ENCODE assay signal across 13 cellular contexts in the genomic region with DNA sequence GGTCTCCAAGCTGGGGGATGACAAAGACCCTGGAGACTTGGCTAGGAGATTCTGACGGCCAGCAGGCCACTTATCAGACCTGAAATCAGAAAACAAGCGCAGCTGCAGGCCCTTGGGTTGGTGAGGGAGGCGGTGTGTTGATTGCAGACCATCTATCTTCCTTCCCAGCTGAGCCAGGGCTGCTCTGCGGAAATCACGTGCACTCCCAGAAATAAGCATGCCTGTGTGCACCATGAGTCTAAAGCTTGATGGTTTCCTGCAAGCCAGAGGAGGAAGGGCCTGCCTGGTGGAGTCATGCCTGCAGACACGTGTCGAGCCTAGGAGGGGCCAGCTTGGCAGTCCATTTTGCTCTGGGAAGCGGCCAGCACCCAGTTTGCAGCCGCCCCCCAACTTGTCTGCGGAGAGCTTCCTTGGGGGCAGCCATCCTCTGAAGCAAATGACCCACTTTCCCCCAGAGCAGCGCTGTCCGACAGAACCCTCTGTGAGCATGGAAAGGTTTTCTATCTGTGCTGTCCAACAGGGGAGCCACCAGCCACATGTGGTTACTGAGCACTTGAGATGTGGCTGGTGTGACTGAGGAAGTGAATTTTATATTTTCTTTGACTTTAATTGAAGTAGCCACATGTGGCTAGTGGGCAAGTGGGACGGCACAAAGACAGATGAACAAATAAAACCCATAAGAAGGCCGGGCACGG.
A peak's percentile ranks its signal among the peaks of the same experiment; 100 is the strongest.
DNase-seq lines count a peak whose midpoint lies in the region; TF ChIP-seq lines count a peak whose summit lies in the region.
"Had no signal": no experiment of that assay in that cellular context is flagged by ENCODE, and none has a peak within 500 bp of the region (broad histone marks: within the 10 kb centered on the region; RNA-seq: fewer than 3 reads in every experiment).

No MANE protein-coding gene starts in this region.

- no peaks in the 10 kb centered on the region for H3K4me1 ChIP-seq in mammary epithelial cell (ENCODE audit: insufficient read depth, low read length)
- H3K4me1 ChIP-seq in Karpas-422 (ENCODE audit: low read length), result no peaks in the 10 kb centered on the region

- no peaks in the 10 kb centered on the region for H3K9me2 ChIP-seq in Karpas-422 (replicated peaks; ENCODE audit: insufficient read depth, low read length)

- H3K79me2 ChIP-seq in mammary epithelial cell (ENCODE audit: insufficient read depth, low read length), result no peaks in the 10 kb centered on the region
- no peaks in the 10 kb centered on the region for H3K79me2 ChIP-seq in Karpas-422 (ENCODE audit: low read length)

- H3K9me3 ChIP-seq in mammary epithelial cell (replicated peaks; ENCODE audit: insufficient read depth, low read length) (peaks cover 9% of the 10 kb centered on the region), Karpas-422 (ENCODE audit: low read length) (no peaks in the 10 kb centered on the region)

- dilution Hi-C loops in mammary epithelial cell (cut with HindIII; ENCODE audit: low sequenced_read_pairs), result loop anchor here (5.0 kb wide), 1 partner anchor 74 kb away; no protein-coding TSS in a partner anchor

- no peaks in the 10 kb centered on the region for H4K20me1 ChIP-seq in mammary epithelial cell (ENCODE audit: insufficient read depth, low read length)
- no peaks in the 10 kb centered on the region for H4K20me1 ChIP-seq in Karpas-422 (ENCODE audit: insufficient read depth, low read depth, low read length)

- H3K9ac ChIP-seq in mammary epithelial cell (ENCODE audit: insufficient read depth, low read length) (no peak overlapping the region), Karpas-422 (ENCODE audit: low read length) (no peak overlapping the region)

- BruUV-seq in mammary epithelial cell (replicated peaks; lab: Mats Ljungman, UMichigan), result no TSS peak

- H3K36me3 ChIP-seq in mammary epithelial cell (ENCODE audit: insufficient read depth, low read length) (no peaks in the 10 kb centered on the region), Karpas-422 (ENCODE audit: insufficient read depth, low read length) (no peaks in the 10 kb centered on the region)

- in situ Hi-C loops in mammary epithelial cell (cut with MboI; ENCODE audit: low sequenced_read_pairs in 2 of 2), result no loop called here

- intact Hi-C loops in mammary epithelial cell (cut with micrococcal nuclease), result no loop called here

- no peak overlapping the region for H3K27ac ChIP-seq in mammary epithelial cell (ENCODE audit: insufficient read depth, low read depth, low read length)
- no peak overlapping the region for H3K27ac ChIP-seq in Karpas-422 (ENCODE audit: low read length)

- H3K27me3 ChIP-seq in mammary epithelial cell (ENCODE audit: insufficient read depth, low read length) (no peaks in the 10 kb centered on the region), Karpas-422 (ENCODE audit: low read length) (no peaks in the 10 kb centered on the region)

- H3K4me2 ChIP-seq in mammary epithelial cell (ENCODE audit: insufficient read depth, low read depth, low read length), result no peak overlapping the region
- H3K4me2 ChIP-seq in Karpas-422 (ENCODE audit: low read depth, low read length, poor library complexity, severe bottlenecking), result no peak overlapping the region

- TF ChIP-seq CTCF in fibroblast of villous mesenchyme (IDR thresholded peaks at IDR 0.05; ENCODE audit: insufficient read depth, low read depth, low read length), result no peak
- TF ChIP-seq CTCF in mammary epithelial cell (conservative IDR thresholded peaks at IDR 0.05 in 1 of 2, IDR thresholded peaks at IDR 0.05 in 1 of 2; ENCODE audit: extremely low read depth in 1 of 2, insufficient read depth in 1 of 2, low read depth in 1 of 2, low read length in 2 of 2), result no peak

- 82% methylated on average over 13 of the region's 15 CpGs for WGBS in mammary epithelial cell (ENCODE audit: low coverage, missing lambda C conversion rate)

- peak; percentile 49 for DNase-seq in EH (ENCODE audit: low read depth)
- DNase-seq in NCI-H2227 treated with DMSO at 0.1 percent for 48 hours (lab: John Stamatoyannopoulos, UW), result peak; percentile 46
- peak; percentile 64 for DNase-seq in fibroblast of villous mesenchyme (ENCODE audit: low read depth)
- peak; percentile 46 for DNase-seq in mucosa of gallbladder (ENCODE audit: low spot score)
- no peak for DNase-seq in NCI-H345 (lab: John Stamatoyannopoulos, UW)
- DNase-seq in mammary epithelial cell, result no peak
- DNase-seq in Karpas-422, result no peak
- no peak for DNase-seq in germinal center (ENCODE audit: low spot score)
- DNase-seq: activated B cell treated with CpG ODN at 0.5 μM for 24 hours; activated T-cell treated with anti-CD3 and anti-CD28 coated beads, Interleukin-2, amount 50 U/mL, for 48 hours; CD4-positive, alpha-beta T cell; foreskin fibroblast; NCI-H1105 had no signal

- no peak overlapping the region for H2AFZ ChIP-seq in mammary epithelial cell (ENCODE audit: low read depth, low read length)
- H2AFZ ChIP-seq in Karpas-422 (ENCODE audit: low read length), result no peak overlapping the region

- CTCF ChIA-PET in mammary epithelial cell (lab: Charles Lee; ENCODE audit: low non-redundant PET), result no interaction called here

- no peak overlapping the region for H3K4me3 ChIP-seq in fibroblast of villous mesenchyme (ENCODE audit: low read depth, low read length)
- H3K4me3 ChIP-seq in mammary epithelial cell (replicated peaks in 1 of 3; ENCODE audit: insufficient read depth in 1 of 3, low read depth in 2 of 3, low read length in 3 of 3), result no peak overlapping the region
- H3K4me3 ChIP-seq in Karpas-422 (ENCODE audit: low read length), result no peak overlapping the region

Comparison
In these comparisons a context has a peak if more than half of its experiments do, and no peak if none do; other contexts are left out.
1. DNase-seq: peak in EH (single experiment), NCI-H2227 treated with DMSO at 0.1 percent for 48 hours (single experiment), fibroblast of villous mesenchyme (single experiment) and mucosa of gallbladder (single experiment); none in NCI-H345 (single experiment), mammary epithelial cell (single experiment), Karpas-422 (single experiment) and germinal center (single experiment).